In genomic region chr12:94491489-94491888, GRCh38 we compare ENCODE assay signal across 23 cellular contexts.
"Had no signal": no experiment of that assay in that cellular context is flagged by ENCODE, and none has a peak within 500 bp of the region (broad histone marks: within the 10 kb centered on the region; RNA-seq: fewer than 3 reads in every experiment).

No MANE protein-coding gene starts in this region.

- H3K4me3 Mint-ChIP-seq: dendritic cell treated with granulocyte-macrophage colony-stimulating factor and Interleukin-4, amounts not matched to agents 40 ng/mL and 50 ng/mL, for 4 days; naive thymus-derived CD4-positive, alpha-beta T cell had no signal

- DNase-seq: colonic mucosa; cortex of kidney; effector memory CD4-positive, alpha-beta T cell; erythroblast; esophagus squamous epithelium; foreskin fibroblast; foreskin melanocyte; gastrocnemius medialis; glutamatergic neuron; head of caudate nucleus; heart right ventricle; hippocampal formation; left cardiac atrium; left ventricle myocardium inferior; lower lobe of right lung; mesendoderm; midbrain; naive thymus-derived CD4-positive, alpha-beta T cell had no signal

- ATAC-seq: esophagus mucosa; gastrocnemius medialis; heart right ventricle; left cardiac atrium; lower lobe of right lung; naive thymus-derived CD4-positive, alpha-beta T cell had no signal

- FAIRE-seq: islet of Langerhans, keratinocyte had no signal

- H3K9me3 ChIP-seq: colonic mucosa, esophagus squamous epithelium, gastrocnemius medialis, heart right ventricle, left ventricle myocardium inferior, lower lobe of right lung had no signal

- H3K4me3 ChIP-seq: colonic mucosa, esophagus squamous epithelium, gastrocnemius medialis, heart right ventricle, left ventricle myocardium inferior, lower lobe of right lung had no signal

- H3K4me1 Mint-ChIP-seq: naive thymus-derived CD4-positive, alpha-beta T cell had no signal

- H3K27me3 ChIP-seq: colonic mucosa, esophagus squamous epithelium, gastrocnemius medialis, heart right ventricle had no signal

- H3K27ac ChIP-seq: colonic mucosa, epithelial cell of prostate, esophagus squamous epithelium, gastrocnemius medialis, heart right ventricle, left ventricle myocardium inferior, lower lobe of right lung had no signal

- H3K4me1 ChIP-seq: colonic mucosa, esophagus squamous epithelium, gastrocnemius medialis, heart right ventricle, left ventricle myocardium inferior, lower lobe of right lung had no signal

- H3K27ac Mint-ChIP-seq: dendritic cell treated with granulocyte-macrophage colony-stimulating factor and Interleukin-4, amounts not matched to agents 40 ng/mL and 50 ng/mL, for 4 days; naive thymus-derived CD4-positive, alpha-beta T cell had no signal

- H3K27me3 Mint-ChIP-seq: dendritic cell treated with granulocyte-macrophage colony-stimulating factor and Interleukin-4, amounts not matched to agents 40 ng/mL and 50 ng/mL, for 4 days had no signal

- H3K9me3 Mint-ChIP-seq: dendritic cell treated with granulocyte-macrophage colony-stimulating factor and Interleukin-4, amounts not matched to agents 40 ng/mL and 50 ng/mL, for 4 days had no signal

- H3K36me3 Mint-ChIP-seq: naive thymus-derived CD4-positive, alpha-beta T cell had no signal

- H3K36me3 ChIP-seq: colonic mucosa, esophagus squamous epithelium, gastrocnemius medialis, heart right ventricle, left ventricle myocardium inferior, lower lobe of right lung had no signal
